Comparison of ENCODE assay signal across 8 cellular contexts in the genomic region with DNA sequence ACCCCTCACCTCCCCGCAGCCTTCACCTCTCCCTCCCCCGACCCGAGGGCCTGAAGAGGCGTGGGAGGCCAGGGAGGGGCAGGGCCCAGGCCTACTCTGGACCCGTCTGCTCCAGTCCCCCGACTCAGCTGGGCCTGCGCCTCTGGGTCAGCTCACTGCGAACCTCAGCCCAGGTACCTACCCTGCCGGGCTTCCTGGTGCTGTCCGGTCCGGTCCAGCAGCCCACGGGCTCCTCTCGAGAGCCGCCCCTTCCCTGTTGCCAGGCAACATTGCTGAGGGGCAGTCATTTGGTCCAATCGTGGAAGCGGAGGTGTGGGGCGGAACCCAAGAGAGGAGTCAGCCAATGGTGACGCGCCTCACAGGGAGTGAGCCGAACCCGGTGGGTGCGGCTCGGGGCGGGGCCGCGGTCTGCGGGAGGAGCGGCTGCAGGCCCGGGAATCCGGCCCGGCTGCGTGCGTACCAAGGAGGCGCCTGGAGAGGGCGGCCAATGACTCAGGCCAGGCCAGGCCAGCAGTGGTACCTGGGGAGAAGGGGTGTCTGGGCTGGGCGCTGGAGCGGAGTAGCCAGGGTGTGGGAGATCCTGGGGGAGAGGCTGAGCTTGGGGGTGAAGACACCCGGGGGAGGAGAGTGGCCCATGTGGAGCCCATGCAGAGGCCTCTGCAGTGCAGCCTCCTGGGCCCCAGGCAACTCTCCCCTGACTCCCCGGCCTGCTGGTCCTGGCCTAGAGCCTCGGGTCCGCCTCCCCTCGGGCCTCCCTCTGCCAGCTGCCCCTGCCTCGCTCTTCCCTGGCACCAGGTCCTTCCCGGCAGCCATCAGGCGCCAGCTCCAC. TPM values are rescaled to one million over a fixed set of nuclear protein-coding genes. Genes with fewer than 3 reads are reported as not detected.
DNase-seq lines count a peak whose midpoint lies in the region; TF ChIP-seq lines count a peak whose summit lies in the region.

A gene with protein sequence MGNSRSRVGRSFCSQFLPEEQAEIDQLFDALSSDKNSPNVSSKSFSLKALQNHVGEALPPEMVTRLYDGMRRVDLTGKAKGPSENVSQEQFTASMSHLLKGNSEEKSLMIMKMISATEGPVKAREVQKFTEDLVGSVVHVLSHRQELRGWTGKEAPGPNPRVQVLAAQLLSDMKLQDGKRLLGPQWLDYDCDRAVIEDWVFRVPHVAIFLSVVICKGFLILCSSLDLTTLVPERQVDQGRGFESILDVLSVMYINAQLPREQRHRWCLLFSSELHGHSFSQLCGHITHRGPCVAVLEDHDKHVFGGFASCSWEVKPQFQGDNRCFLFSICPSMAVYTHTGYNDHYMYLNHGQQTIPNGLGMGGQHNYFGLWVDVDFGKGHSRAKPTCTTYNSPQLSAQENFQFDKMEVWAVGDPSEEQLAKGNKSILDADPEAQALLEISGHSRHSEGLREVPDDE (minus strand): TSS at position 240 of the 829 bp plus-strand sequence. CDS start 6,573 bp downstream, outside the sequence.

- H3K27ac Mint-ChIP-seq in type B pancreatic cell, result peak within 1 kb of the TSS; percentile 84

- H3K36me3 Mint-ChIP-seq in type B pancreatic cell, result peaks cover 4% of the 10 kb centered on the region

- DNase-seq in G401 (ENCODE audit: low spot score), result peak; percentile 99
- peak; percentile 98 for DNase-seq in H4 (ENCODE audit: low spot score)
- peak; percentile 97 for DNase-seq in LoVo (ENCODE audit: low spot score)
- DNase-seq in T follicular helper cell (ENCODE audit: low read depth), result peak; percentile 95
- peak; percentile 100 for DNase-seq in cardiac septum (ENCODE audit: low spot score)
- DNase-seq in pons (ENCODE audit: low spot score), result peak; percentile 99
- peak; percentile 99 for DNase-seq in type B pancreatic cell (ENCODE audit: extremely low spot score, unreplicated experiment)

- H3K27me3 Mint-ChIP-seq in type B pancreatic cell, result peaks cover 3% of the 10 kb centered on the region

- 1 to 3% (median 2%) methylated on average over 33 to 45 of the region's 45 CpGs for WGBS in adipose tissue, 3 donors

- intact Hi-C loops in cardiac septum (cut with DNase I), result no loop called here

- in situ Hi-C loops in G401 (cut with HindIII; ENCODE audit: low sequenced_read_pairs), result no loop called here

- peak within 1 kb of the TSS; percentile 92 for H3K4me3 Mint-ChIP-seq in type B pancreatic cell

- peaks cover 23% of the 10 kb centered on the region for H3K4me1 Mint-ChIP-seq in type B pancreatic cell (ENCODE audit: unreplicated experiment)

- peak; percentile 13 for TF ChIP-seq CTCF in type B pancreatic cell (conservative IDR thresholded peaks at IDR 0.05)

- H3K27ac ChIP-seq in adipose tissue (ENCODE audit: low read depth, low read length), result peak within 1 kb of the TSS; percentile 33

- H3K9me3 Mint-ChIP-seq in type B pancreatic cell, result no peaks in the 10 kb centered on the region

RNA-seq across cellular contexts. Expression of the gene that starts here (rescaled TPM):
- total RNA-seq in G401 (2014; rRNA removed; shearing (Covaris generic)), result 6.0 and 16.5 TPM in 2 replicates
- 5.3 and 5.5 TPM in 2 replicates for total RNA-seq in H4 (2014; rRNA removed; shearing (Covaris generic))
- 1 to 10 TPM; 2.5 to 4.2 (median 3.9) TPM for polyA plus RNA-seq in adipose tissue
- total RNA-seq in cardiac septum (8.5 TPM), type B pancreatic cell (ENCODE audit: low replicate concordance) (28.5 and 30.3 TPM in 2 replicates)

Comparison
In these comparisons a context has a peak if more than half of its experiments do, and no peak if none do; other contexts are left out.
1. Peak in every context shown above with its lines: DNase-seq and H3K27ac ChIP-seq.